Comparison of ENCODE assay signal across 19 cellular contexts in genomic region chr12:103887738-103888137, GRCh38. TPM values are rescaled to one million over a fixed set of nuclear protein-coding genes. Genes with fewer than 3 reads are reported as not detected.
DNase-seq lines count a peak whose midpoint lies in the region; ATAC-seq and TF ChIP-seq lines count a peak whose summit lies in the region.
"Had no signal": no experiment of that assay in that cellular context is flagged by ENCODE, and none has a peak within 500 bp of the region (broad histone marks: within the 10 kb centered on the region; RNA-seq: fewer than 3 reads in every experiment).

No MANE protein-coding gene starts in this region.

- H3K4me3 Mint-ChIP-seq in activated T-cell treated with anti-CD3 and anti-CD28 coated beads, Interleukin-2, amount 50 U/mL, for 72 hours = no peak overlapping the region
- no peak overlapping the region for H3K4me3 Mint-ChIP-seq in activated T-cell treated with anti-CD3 and anti-CD28 coated beads, Interleukin-2, amount 50 U/mL, for 4 hours
- no peak overlapping the region for H3K4me3 Mint-ChIP-seq in endothelial cell (ENCODE audit: unreplicated experiment)
- H3K4me3 Mint-ChIP-seq: CD4-positive, alpha-beta memory T cell; HFFc6 had no signal

- H4K20me1 ChIP-seq in neural cell (ENCODE audit: insufficient read depth) = no peaks in the 10 kb centered on the region

- no peaks in the 10 kb centered on the region for H3K36me3 ChIP-seq in neural cell (ENCODE audit: insufficient read depth, low read length)
- H3K36me3 ChIP-seq: HAP-1 had no signal

- peak; percentile 48 for TF ChIP-seq CTCF in neural cell (IDR thresholded peaks at IDR 0.05; ENCODE audit: poor library complexity, severe bottlenecking)
- TF ChIP-seq CTCF in endothelial cell (IDR thresholded peaks at IDR 0.05; ENCODE audit: unreplicated experiment) = no peak

- no peak for TF ChIP-seq EP300 in neural cell (conservative IDR thresholded peaks at IDR 0.05; ENCODE audit: poor library complexity, severe bottlenecking)

- peaks cover 35% of the 10 kb centered on the region for H3K4me1 Mint-ChIP-seq in activated T-cell treated with anti-CD3 and anti-CD28 coated beads, Interleukin-2, amount 50 U/mL, for 72 hours (ENCODE audit: low read depth)
- H3K4me1 Mint-ChIP-seq in activated T-cell treated with anti-CD3 and anti-CD28 coated beads, Interleukin-2, amount 50 U/mL, for 4 hours (ENCODE audit: low read depth) = peaks cover 2% of the 10 kb centered on the region
- peaks cover 4% of the 10 kb centered on the region for H3K4me1 Mint-ChIP-seq in endothelial cell (ENCODE audit: unreplicated experiment)

- H3K9me2 ChIP-seq in neural cell (ENCODE audit: insufficient read depth, low read length) = no peaks in the 10 kb centered on the region

- no peaks in the 10 kb centered on the region for H3K79me2 ChIP-seq in neural cell (replicated peaks; ENCODE audit: insufficient read depth, low read length)

- H3K27ac ChIP-seq in neural cell (ENCODE audit: low read length) = peak overlapping the region; percentile 36
- H3K27ac ChIP-seq: GM23248 had no signal

- H3K4me2 ChIP-seq in neural cell (ENCODE audit: low read length) = no peak overlapping the region

- H3K9me3 ChIP-seq in neural cell (ENCODE audit: low read length) = no peaks in the 10 kb centered on the region
- H3K9me3 ChIP-seq: HAP-1 had no signal

- TF ChIP-seq RAD21 in neural cell (conservative IDR thresholded peaks at IDR 0.05) = no peak

- no peak overlapping the region for H2AFZ ChIP-seq in neural cell (ENCODE audit: low read depth, low read length)
- H2AFZ ChIP-seq: GM23248 had no signal

- no peaks in the 10 kb centered on the region for H3K27me3 ChIP-seq in neural cell (ENCODE audit: insufficient read depth, low read depth, low read length)

- H3F3A ChIP-seq in neural cell (ENCODE audit: insufficient read depth, low read length, poor library complexity, severe bottlenecking) = no peaks in the 10 kb centered on the region

- H3K27ac Mint-ChIP-seq in activated T-cell treated with anti-CD3 and anti-CD28 coated beads, Interleukin-2, amount 50 U/mL, for 72 hours = peak overlapping the region; percentile 52
- no peak overlapping the region for H3K27ac Mint-ChIP-seq in endothelial cell (ENCODE audit: unreplicated experiment)
- H3K27ac Mint-ChIP-seq: HFFc6 had no signal

- no peaks in the 10 kb centered on the region for H3K36me3 Mint-ChIP-seq in activated T-cell treated with anti-CD3 and anti-CD28 coated beads, Interleukin-2, amount 50 U/mL, for 72 hours (ENCODE audit: insufficient read depth in 2 of 2)
- H3K36me3 Mint-ChIP-seq in activated T-cell treated with anti-CD3 and anti-CD28 coated beads, Interleukin-2, amount 50 U/mL, for 4 hours (ENCODE audit: insufficient read depth) = no peaks in the 10 kb centered on the region
- no peaks in the 10 kb centered on the region for H3K36me3 Mint-ChIP-seq in endothelial cell (ENCODE audit: low read depth, unreplicated experiment)
- H3K36me3 Mint-ChIP-seq: CD4-positive, alpha-beta memory T cell had no signal

- H3K9me3 Mint-ChIP-seq in activated T-cell treated with anti-CD3 and anti-CD28 coated beads, Interleukin-2, amount 50 U/mL, for 72 hours = no peaks in the 10 kb centered on the region
- no peaks in the 10 kb centered on the region for H3K9me3 Mint-ChIP-seq in activated T-cell treated with anti-CD3 and anti-CD28 coated beads, Interleukin-2, amount 50 U/mL, for 4 hours
- H3K9me3 Mint-ChIP-seq in endothelial cell (ENCODE audit: unreplicated experiment) = no peaks in the 10 kb centered on the region
- H3K9me3 Mint-ChIP-seq: CD4-positive, alpha-beta memory T cell; HFFc6 had no signal

- DNase-seq in NCI-H2171 treated with DMSO at 0.1 percent for 48 hours (lab: John Stamatoyannopoulos, UW) (peak; percentile 8), NCI-H2171 (lab: John Stamatoyannopoulos, UW) (no peak), M059J (ENCODE audit: low read depth) (peak; percentile 10), A172 (ENCODE audit: low spot score) (no peak), endothelial cell (ENCODE audit: low spot score) (no peak)
- no peak for DNase-seq in activated T-cell treated with anti-CD3 and anti-CD28 coated beads, Interleukin-2, amount 50 U/mL, for 72 hours
- DNase-seq in activated T-cell treated with anti-CD3 and anti-CD28 coated beads, Interleukin-2, amount 50 U/mL, for 4 hours = no peak
- DNase-seq: 8988T; C1 segment of cervical spinal cord; Calu3; CD4-positive, alpha-beta memory T cell; COR-L47; DMS53; DMS79 treated with DMSO at 0.1 percent for 48 hours; GF-D8; GM23248; HFFc6 had no signal

- H3K9ac ChIP-seq in neural cell (ENCODE audit: low read length) = no peak overlapping the region
- H3K9ac ChIP-seq: GM23248 had no signal

- no peak for ATAC-seq in activated T-cell treated with anti-CD3 and anti-CD28 coated beads, Interleukin-2, amount 50 U/mL, for 72 hours (replicated peaks in 1 of 2)
- ATAC-seq in activated T-cell treated with anti-CD3 and anti-CD28 coated beads, Interleukin-2, amount 50 U/mL, for 4 hours = no peak

- H3K4me3 ChIP-seq in neural cell (ENCODE audit: low read length) = no peak overlapping the region
- H3K4me3 ChIP-seq: GM23248, HAP-1 had no signal

- H3K27me3 Mint-ChIP-seq in activated T-cell treated with anti-CD3 and anti-CD28 coated beads, Interleukin-2, amount 50 U/mL, for 72 hours (ENCODE audit: low read depth) = no peaks in the 10 kb centered on the region
- no peaks in the 10 kb centered on the region for H3K27me3 Mint-ChIP-seq in activated T-cell treated with anti-CD3 and anti-CD28 coated beads, Interleukin-2, amount 50 U/mL, for 4 hours (ENCODE audit: low read depth)
- peaks cover 6% of the 10 kb centered on the region for H3K27me3 Mint-ChIP-seq in endothelial cell (ENCODE audit: unreplicated experiment)
- H3K27me3 Mint-ChIP-seq: CD4-positive, alpha-beta memory T cell had no signal

TF ChIP-seq in neural cell, 6 proteins besides CTCF, POLR2A, EP300 and RAD21:
- no peak for TF ChIP-seq EZH2 (IDR thresholded peaks at IDR 0.05; ENCODE audit: borderline replicate concordance, insufficient read depth, low read length, poor library complexity, severe bottlenecking)
- TF ChIP-seq TAF1 (IDR thresholded peaks at IDR 0.05; ENCODE audit: low read depth) = no peak
- TF ChIP-seq MXI1 (conservative IDR thresholded peaks at IDR 0.05; ENCODE audit: poor library complexity, severe bottlenecking) = peak; percentile 13
- TF ChIP-seq SMC3 (conservative IDR thresholded peaks at IDR 0.05; ENCODE audit: poor library complexity) = peak; percentile 21
- TF ChIP-seq REST (IDR thresholded peaks at IDR 0.05; ENCODE audit: borderline replicate concordance) = peak; percentile 80
- peak; percentile 46 for TF ChIP-seq POLR2AphosphoS5 (IDR thresholded peaks at IDR 0.05)
TF ChIP-seq in neural cell: peak in this region for 4.

RNA-seq across cellular contexts. Expression of gene HSP90B1, which starts 42.5 kb away (rescaled TPM):
- 100 to 1,000 TPM; 416 to 532 TPM for total RNA-seq in activated T-cell treated with anti-CD3 and anti-CD28 coated beads, Interleukin-2, amount 50 U/mL, for 72 hours
- total RNA-seq in activated T-cell treated with anti-CD3 and anti-CD28 coated beads, Interleukin-2, amount 50 U/mL, for 4 hours = 100 to 1,000 TPM; 422 to 538 (median 503) TPM
- 763 and 1,048 TPM in 2 replicates for total RNA-seq in M059J (2014; rRNA removed; shearing (Covaris generic))
- polyA plus RNA-seq in neural cell = 198 and 242 TPM in 2 replicates
- 141 and 162 TPM in 2 replicates for polyA minus RNA-seq in neural cell
- total RNA-seq in A172 (2014; rRNA removed; shearing (Covaris generic)) = 431 and 544 TPM in 2 replicates
- 729 TPM for total RNA-seq in endothelial cell (ENCODE audit: unreplicated experiment)

RNA-seq across cellular contexts. Expression of gene NT5DC3, which starts 46.7 kb away (rescaled TPM):
- 1 to 10 TPM; 5.6 to 8.0 TPM for total RNA-seq in activated T-cell treated with anti-CD3 and anti-CD28 coated beads, Interleukin-2, amount 50 U/mL, for 72 hours
- total RNA-seq in activated T-cell treated with anti-CD3 and anti-CD28 coated beads, Interleukin-2, amount 50 U/mL, for 4 hours = 10 to 100 TPM; 13.6 to 15.1 (median 14.1) TPM
- 7.3 and 10.4 TPM in 2 replicates for total RNA-seq in M059J (2014; rRNA removed; shearing (Covaris generic))
- polyA plus RNA-seq in neural cell = 3.3 and 4.0 TPM in 2 replicates
- 6.6 and 9.8 TPM in 2 replicates for polyA minus RNA-seq in neural cell
- 12.6 and 12.7 TPM in 2 replicates for total RNA-seq in A172 (2014; rRNA removed; shearing (Covaris generic))
- total RNA-seq in endothelial cell (ENCODE audit: unreplicated experiment) = 1.3 TPM

Comparison
In these comparisons a context has a peak if more than half of its experiments do, and no peak if none do; other contexts are left out.
1. DNase-seq: peak in NCI-H2171 treated with DMSO at 0.1 percent for 48 hours (single experiment) and M059J (single experiment); none in NCI-H2171 (single experiment), activated T-cell treated with anti-CD3 and anti-CD28 coated beads, Interleukin-2, amount 50 U/mL, for 72 hours (0 of 2), activated T-cell treated with anti-CD3 and anti-CD28 coated beads, Interleukin-2, amount 50 U/mL, for 4 hours (single experiment), A172 (single experiment) and endothelial cell (single experiment).